Comparison of ENCODE assay signal across 28 cellular contexts in the genomic region with DNA sequence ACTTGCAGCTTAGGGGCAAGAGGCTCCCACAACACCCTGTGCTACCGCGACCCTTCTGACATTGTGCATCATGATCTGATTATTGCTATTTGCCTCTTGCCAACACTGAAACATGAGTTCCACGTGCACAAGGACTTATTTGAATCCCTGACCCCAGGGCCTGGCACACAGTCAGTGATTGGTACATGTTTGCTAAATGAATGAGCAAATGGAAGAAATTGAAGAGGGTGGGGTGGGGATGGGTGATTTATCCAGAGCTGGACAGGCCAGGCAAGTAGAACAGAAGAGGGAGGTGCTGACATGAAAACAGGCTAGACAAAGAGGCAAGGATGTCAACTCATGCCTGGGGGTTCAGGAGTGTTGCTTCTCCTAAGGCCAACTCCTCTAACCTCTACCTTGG. TPM values are rescaled to one million over a fixed set of nuclear protein-coding genes. Genes with fewer than 3 reads are reported as not detected.
"Had no signal": no experiment of that assay in that cellular context is flagged by ENCODE, and none has a peak within 500 bp of the region (broad histone marks: within the 10 kb centered on the region; RNA-seq: fewer than 3 reads in every experiment).

No MANE protein-coding gene starts in this region.

- DNase-seq: cerebellar nuclear complex; cortex of kidney; effector memory CD8-positive, alpha-beta T cell; foreskin keratinocyte; heart left ventricle; kidney; left cardiac atrium; left ventricle myocardium inferior; lower lobe of right lung; naive thymus-derived CD8-positive, alpha-beta T cell; nephron progenitor cell; nucleus accumbens; psoas muscle; right cardiac atrium; small intestine; stimulated activated CD4-positive, alpha-beta T cell treated with anti-CD3 and anti-CD28 coated beads, Interleukin-15, amount 100 ng/mL, for 24 hours; stimulated activated CD4-positive, alpha-beta T cell treated with anti-CD3 and anti-CD28 coated beads, Interleukin-2, amount 100 ng/mL, for 48 hours; stimulated activated naive CD4-positive, alpha-beta T cell; stimulated activated naive CD8-positive, alpha-beta T cell treated with anti-CD3 and anti-CD28 coated beads, Interleukin-15, amount 100 ng/mL, for 72 hours; transverse colon; upper lobe of right lung; uterus had no signal

- H3K9me3 ChIP-seq: gastroesophageal sphincter, heart left ventricle, left ventricle myocardium inferior, lower lobe of right lung, psoas muscle, suprapubic skin, transverse colon, upper lobe of right lung, uterus had no signal

- ATAC-seq: effector memory CD8-positive, alpha-beta T cell; foreskin keratinocyte; gastroesophageal sphincter; heart left ventricle; lower lobe of right lung; naive thymus-derived CD8-positive, alpha-beta T cell; psoas muscle; right cardiac atrium; stimulated activated naive CD8-positive, alpha-beta T cell treated with anti-CD3 and anti-CD28 coated beads, Interleukin-15, amount 100 ng/mL, for 72 hours; upper lobe of right lung had no signal

- H3K4me2 ChIP-seq: hepatocyte had no signal

- H3K27ac ChIP-seq: foreskin keratinocyte, gastroesophageal sphincter, heart left ventricle, hepatocyte, left ventricle myocardium inferior, lower lobe of right lung, psoas muscle, transverse colon, upper lobe of right lung, uterus had no signal

- H3K4me3 ChIP-seq: gastroesophageal sphincter, heart left ventricle, hepatocyte, left ventricle myocardium inferior, lower lobe of right lung, psoas muscle, suprapubic skin, transverse colon, upper lobe of right lung, uterus had no signal

- H3K4me1 ChIP-seq: foreskin keratinocyte, gastroesophageal sphincter, heart left ventricle, left ventricle myocardium inferior, lower lobe of right lung, psoas muscle, suprapubic skin, transverse colon, upper lobe of right lung, uterus had no signal

- H3K36me3 ChIP-seq: gastroesophageal sphincter, heart left ventricle, left ventricle myocardium inferior, lower lobe of right lung, suprapubic skin, transverse colon, upper lobe of right lung, uterus had no signal

- FAIRE-seq: endometrium, kidney, small intestine had no signal

- H3K27me3 ChIP-seq: foreskin keratinocyte, gastroesophageal sphincter, hepatocyte, suprapubic skin, transverse colon, upper lobe of right lung, uterus had no signal

RNA-seq across cellular contexts. Expression of a gene that starts 57.9 kb away (rescaled TPM):
- total RNA-seq: dermis microvascular lymphatic vessel endothelial cell, myocyte, psoas muscle had no signal
